In genomic region chr18:9707381-9708056, GRCh38 we compare ENCODE assay signal across 8 cellular contexts. TPM values are rescaled to one million over a fixed set of nuclear protein-coding genes. Genes with fewer than 3 reads are reported as not detected.
DNase-seq lines count a peak whose midpoint lies in the region; ATAC-seq lines count a peak whose summit lies in the region.

No MANE protein-coding gene starts in this region.

- peaks cover 31% of the 10 kb centered on the region for H3K4me1 Mint-ChIP-seq in T-helper 2 cell treated with Interferon-gamma antibody and Interleukin-4, amounts not matched to agents 5 μg/mL and 100 μg/mL, for 36 hours (ENCODE audit: low read depth)
- H3K4me1 Mint-ChIP-seq in activated T-helper 2 cell treated with anti-CD3 and anti-CD28 coated beads, Interferon-gamma antibody, Interleukin-2, Interleukin-4, amounts not matched to agents 10 μg/mL and 5 μg/mL and 100 μg/mL, durations not matched to agents 14 hours and 24 hours and 36 hours (ENCODE audit: low read depth) = peaks cover 29% of the 10 kb centered on the region

- ATAC-seq in right cardiac atrium (peak; percentile 19 to 24), GM21447 (IDR thresholded peaks at IDR 0.05; ENCODE audit: unreplicated experiment) (no peak)

- no peaks in the 10 kb centered on the region for H3K36me3 Mint-ChIP-seq in T-helper 2 cell treated with Interferon-gamma antibody and Interleukin-4, amounts not matched to agents 5 μg/mL and 100 μg/mL, for 36 hours (ENCODE audit: low read depth)
- H3K36me3 Mint-ChIP-seq in activated T-helper 2 cell treated with anti-CD3 and anti-CD28 coated beads, Interferon-gamma antibody, Interleukin-2, Interleukin-4, amounts not matched to agents 10 μg/mL and 5 μg/mL and 100 μg/mL, durations not matched to agents 14 hours and 24 hours and 36 hours (ENCODE audit: low read depth) = no peaks in the 10 kb centered on the region

- H3K27me3 Mint-ChIP-seq in T-helper 2 cell treated with Interferon-gamma antibody and Interleukin-4, amounts not matched to agents 5 μg/mL and 100 μg/mL, for 36 hours (ENCODE audit: low read depth) = peaks cover 89% of the 10 kb centered on the region
- peaks cover 75% of the 10 kb centered on the region for H3K27me3 Mint-ChIP-seq in activated T-helper 2 cell treated with anti-CD3 and anti-CD28 coated beads, Interferon-gamma antibody, Interleukin-2, Interleukin-4, amounts not matched to agents 10 μg/mL and 5 μg/mL and 100 μg/mL, durations not matched to agents 14 hours and 24 hours and 36 hours (ENCODE audit: low read depth)

- DNase-seq in T-helper 2 cell treated with Interferon-gamma antibody and Interleukin-4, amounts not matched to agents 5 μg/mL and 100 μg/mL, for 36 hours (ENCODE audit: low spot score) = no peak
- DNase-seq in T-helper 2 cell (no peak), right cardiac atrium (no peak), globus pallidus (ENCODE audit: low spot score) (no peak)
- no peak for DNase-seq in activated T-helper 2 cell treated with anti-CD3 and anti-CD28 coated beads, Interferon-gamma antibody, Interleukin-2, Interleukin-4, amounts not matched to agents 10 μg/mL and 5 μg/mL and 100 μg/mL, durations not matched to agents 14 hours and 24 hours and 36 hours (ENCODE audit: low spot score)
- DNase-seq in activated effector memory CD4-positive, alpha-beta T cell treated with anti-CD3 and anti-CD28 coated beads, Interleukin-2, amount 50 U/mL, for 16 hours = no peak

- no peaks in the 10 kb centered on the region for H3K9me3 Mint-ChIP-seq in T-helper 2 cell treated with Interferon-gamma antibody and Interleukin-4, amounts not matched to agents 5 μg/mL and 100 μg/mL, for 36 hours
- no peaks in the 10 kb centered on the region for H3K9me3 Mint-ChIP-seq in activated T-helper 2 cell treated with anti-CD3 and anti-CD28 coated beads, Interferon-gamma antibody, Interleukin-2, Interleukin-4, amounts not matched to agents 10 μg/mL and 5 μg/mL and 100 μg/mL, durations not matched to agents 14 hours and 24 hours and 36 hours

- no peaks in the 10 kb centered on the region for H3K27me3 ChIP-seq in right cardiac atrium (ENCODE audit: control insufficient read depth, insufficient read depth)
- H3K27me3 ChIP-seq in skeletal muscle satellite cell (ENCODE audit: control insufficient read depth, insufficient read depth, low read length) = no peaks in the 10 kb centered on the region

- H3K27ac ChIP-seq in right cardiac atrium (ENCODE audit: low read length) = peak overlapping the region; percentile 40

- WGBS in right cardiac atrium = 13% methylated on average over 31 of the region's 31 CpGs

- peak overlapping the region; percentile 71 for H3K4me3 ChIP-seq in right cardiac atrium (ENCODE audit: low read length)
- peak overlapping the region; percentile 84 for H3K4me3 ChIP-seq in skeletal muscle satellite cell (ENCODE audit: low read length)

- no peak overlapping the region for H3K27ac Mint-ChIP-seq in T-helper 2 cell treated with Interferon-gamma antibody and Interleukin-4, amounts not matched to agents 5 μg/mL and 100 μg/mL, for 36 hours
- H3K27ac Mint-ChIP-seq in activated T-helper 2 cell treated with anti-CD3 and anti-CD28 coated beads, Interferon-gamma antibody, Interleukin-2, Interleukin-4, amounts not matched to agents 10 μg/mL and 5 μg/mL and 100 μg/mL, durations not matched to agents 14 hours and 24 hours and 36 hours = no peak overlapping the region

- H3K9ac ChIP-seq in skeletal muscle satellite cell (ENCODE audit: low read depth, low read length) = peak overlapping the region; percentile 81

- peak overlapping the region; percentile 96 for H3K4me2 ChIP-seq in skeletal muscle satellite cell (ENCODE audit: low read length)

- no peaks in the 10 kb centered on the region for H3K9me3 ChIP-seq in right cardiac atrium (ENCODE audit: control insufficient read depth, low read length)
- H3K9me3 ChIP-seq in skeletal muscle satellite cell (replicated peaks; ENCODE audit: low read length) = no peaks in the 10 kb centered on the region

- peak overlapping the region; percentile 50 for H3K4me3 Mint-ChIP-seq in T-helper 2 cell treated with Interferon-gamma antibody and Interleukin-4, amounts not matched to agents 5 μg/mL and 100 μg/mL, for 36 hours
- H3K4me3 Mint-ChIP-seq in activated T-helper 2 cell treated with anti-CD3 and anti-CD28 coated beads, Interferon-gamma antibody, Interleukin-2, Interleukin-4, amounts not matched to agents 10 μg/mL and 5 μg/mL and 100 μg/mL, durations not matched to agents 14 hours and 24 hours and 36 hours (ENCODE audit: low read depth) = peak overlapping the region; percentile 33

- H3K4me1 ChIP-seq in right cardiac atrium (ENCODE audit: control insufficient read depth, insufficient read depth, low read length) (no peaks in the 10 kb centered on the region), skeletal muscle satellite cell (ENCODE audit: control insufficient read depth, insufficient read depth, low read length) (peaks cover 35% of the 10 kb centered on the region)

- intact Hi-C loops in activated T-helper 2 cell treated with anti-CD3 and anti-CD28 coated beads, Interferon-gamma antibody, Interleukin-2, Interleukin-4, amounts not matched to agents 10 μg/mL and 5 μg/mL and 100 μg/mL, durations not matched to agents 14 hours and 24 hours and 36 hours (cut with micrococcal nuclease) = loop anchor here (10.0 kb wide), 1 partner anchor 93 kb away; the partner anchor contains the start of gene PPP4R1
- intact Hi-C loops in right cardiac atrium (cut with DNase I) = loop anchor here in 1 of 4 donors (10.0 kb wide), 1 partner anchor 247 kb away; no protein-coding TSS in a partner anchor

- no peaks in the 10 kb centered on the region for H3K36me3 ChIP-seq in skeletal muscle satellite cell (ENCODE audit: insufficient read depth, low read length)

RNA-seq across cellular contexts. Expression of gene RAB31, which starts 0.6 kb away (rescaled TPM):
- total RNA-seq in activated T-helper 2 cell treated with anti-CD3 and anti-CD28 coated beads, Interferon-gamma antibody, Interleukin-2, Interleukin-4, amounts not matched to agents 10 μg/mL and 5 μg/mL and 100 μg/mL, durations not matched to agents 14 hours and 24 hours and 36 hours = 0.73 and 0.80 TPM in 2 replicates
- total RNA-seq in right cardiac atrium = 10 to 100 TPM; 21.5 to 42.3 (median 26.0) TPM
- 9.1 TPM for polyA plus RNA-seq in right cardiac atrium
- 39.8 and 48.1 TPM in 2 replicates for total RNA-seq in skeletal muscle satellite cell (2012; rRNA removed)

Comparison
In these comparisons a context has a peak if more than half of its experiments do, and no peak if none do; other contexts are left out.
1. RNA of gene RAB31, which starts 0.6 kb away (total RNA-seq): 21.5 to 42.3 TPM in right cardiac atrium; 0.73 to 0.80 TPM in activated T-helper 2 cell treated with anti-CD3 and anti-CD28 coated beads, Interferon-gamma antibody, Interleukin-2, Interleukin-4, amounts not matched to agents 10 μg/mL and 5 μg/mL and 100 μg/mL, durations not matched to agents 14 hours and 24 hours and 36 hours; every median in the first group is over 10 times any median in the second.